In genomic region chr22:23066200-23067022, GRCh38 we compare ENCODE assay signal across 15 cellular contexts. TPM values are rescaled to one million over a fixed set of nuclear protein-coding genes. Genes with fewer than 3 reads are reported as not detected.
DNase-seq lines count a peak whose midpoint lies in the region; ATAC-seq, FAIRE-seq and TF ChIP-seq lines count a peak whose summit lies in the region.
"Had no signal": no experiment of that assay in that cellular context is flagged by ENCODE, and none has a peak within 500 bp of the region (broad histone marks: within the 10 kb centered on the region; RNA-seq: fewer than 3 reads in every experiment).

No MANE protein-coding gene starts in this region.

- DNase-seq in activated T-cell treated with anti-CD3 and anti-CD28 coated beads, Interleukin-2, amount 50 U/mL, for 1 hour = peak; percentile 9
- DNase-seq in activated T-cell treated with anti-CD3 and anti-CD28 coated beads for 4 hours (no peak), left lobe of liver (ENCODE audit: low spot score) (peak; percentile 37), stomach (peak; percentile 20), RCC 7860 (ENCODE audit: low spot score) (no peak), NCI-H2107 (lab: John Stamatoyannopoulos, UW) (no peak), DMS114 treated with DMSO at 0.1 percent for 48 hours (lab: John Stamatoyannopoulos, UW; ENCODE audit: unreplicated experiment) (no peak)
- peak; percentile 5 for DNase-seq in activated CD8-positive, alpha-beta memory T cell treated with anti-CD3 and anti-CD28 coated beads, Interleukin-2, amount 50 U/mL, for 4 hours
- DNase-seq: activated naive CD8-positive, alpha-beta T cell treated with anti-CD3 and anti-CD28 coated beads for 36 hours; cerebellar nuclear complex; COR-L47; stimulated activated CD4-positive, alpha-beta T cell treated with anti-CD3 and anti-CD28 coated beads, Interleukin-15, amount 100 ng/mL, for 24 hours had no signal

- no peak overlapping the region for H3K4me3 ChIP-seq in stomach
- H3K4me3 ChIP-seq: mucosa of descending colon had no signal

- TF ChIP-seq CTCF in stomach (IDR thresholded peaks at IDR 0.05) = no peak

- no peak for TF ChIP-seq EP300 in stomach (IDR thresholded peaks at IDR 0.05)

- FAIRE-seq in RCC 7860 (lab: Jason Lieb, UNC) = no peak
- FAIRE-seq: keratinocyte had no signal

- intact Hi-C loops in stomach (cut with DNase I; ENCODE audit: low total_unique reads) = no loop called here

- TF ChIP-seq POLR2A in stomach (IDR thresholded peaks at IDR 0.05) = no peak

- 83 to 89% (median 89%) methylated on average over 15 of the region's 15 CpGs for WGBS in stomach, 5 donors

- no peak overlapping the region for H3K27ac ChIP-seq in stomach
- H3K27ac ChIP-seq: HL-60 had no signal

- H3K4me1 ChIP-seq in stomach = peaks cover 16 to 23% (median 20%) of the 10 kb centered on the region in 4 donors

- H3K36me3 ChIP-seq in stomach = no peaks in the 10 kb centered on the region

- ATAC-seq in left lobe of liver = no peak
- ATAC-seq: mucosa of descending colon had no signal

- peaks cover 0 to 4% (median 4%) of the 10 kb centered on the region in 3 donors for H3K27me3 ChIP-seq in stomach

- H3K9me3 ChIP-seq in stomach = no peaks in the 10 kb centered on the region
- H3K9me3 ChIP-seq: mucosa of descending colon had no signal

RNA-seq across cellular contexts. Expression of gene GNAZ, which starts 3.9 kb away (rescaled TPM):
- total RNA-seq in left lobe of liver (0.33 TPM), stomach (10 to 100 TPM in 4 of 5 donors, 1 to 10 TPM in 1; 7.6 to 18.8 (median 17.9) TPM)
- polyA plus RNA-seq in stomach = 1 to 10 TPM; 4.3 to 8.6 (median 8.1) TPM

Comparison
In these comparisons a context has a peak if more than half of its experiments do, and no peak if none do; other contexts are left out.
1. DNase-seq: peak in activated T-cell treated with anti-CD3 and anti-CD28 coated beads, Interleukin-2, amount 50 U/mL, for 1 hour (single experiment), activated CD8-positive, alpha-beta memory T cell treated with anti-CD3 and anti-CD28 coated beads, Interleukin-2, amount 50 U/mL, for 4 hours (single experiment), left lobe of liver (single experiment) and stomach (single experiment); none in activated T-cell treated with anti-CD3 and anti-CD28 coated beads for 4 hours (single experiment), RCC 7860 (single experiment), NCI-H2107 (single experiment) and DMS114 treated with DMSO at 0.1 percent for 48 hours (single experiment).